11 cellular contexts compared by ENCODE assay signal in genomic region chr15:78396976-78397375, GRCh38. TPM values are rescaled to one million over a fixed set of nuclear protein-coding genes. Genes with fewer than 3 reads are reported as not detected.
DNase-seq lines count a peak whose midpoint lies in the region; ATAC-seq, FAIRE-seq and TF ChIP-seq lines count a peak whose summit lies in the region.
"Had no signal": no experiment of that assay in that cellular context is flagged by ENCODE, and none has a peak within 500 bp of the region (broad histone marks: within the 10 kb centered on the region; RNA-seq: fewer than 3 reads in every experiment).

No MANE protein-coding gene starts in this region.

- TF ChIP-seq POLR2A in A549 (IDR thresholded peaks at IDR 0.05; ENCODE audit: low read length) (no peak), breast epithelium (IDR thresholded peaks at IDR 0.05) (no peak), lower leg skin (IDR thresholded peaks at IDR 0.05) (no peak)

- no peaks in the 10 kb centered on the region for H3K36me3 Mint-ChIP-seq in GM23338 (ENCODE audit: low read depth)

- 0 out of 2 replicates have a peak, but pooled peaks cover 3% of the 10 kb centered on the region for H3K9me2 ChIP-seq in GM23338 (ENCODE audit: insufficient read depth)

- TF ChIP-seq EP300 in A549 (IDR thresholded peaks at IDR 0.05) = no peak

- no peaks in the 10 kb centered on the region for H3K79me2 ChIP-seq in GM23338 (replicated peaks; ENCODE audit: insufficient read depth)

- H3K9me3 Mint-ChIP-seq in GM23338 = no peaks in the 10 kb centered on the region
- H3K9me3 Mint-ChIP-seq: central memory CD8-positive, alpha-beta T cell had no signal

- H3K4me3 ChIP-seq in A549 = no peak overlapping the region
- no peak overlapping the region for H3K4me3 ChIP-seq in GM23338
- H3K4me3 ChIP-seq in breast epithelium = no peak overlapping the region
- no peak overlapping the region for H3K4me3 ChIP-seq in lower leg skin (ENCODE audit: low read depth, poor library complexity, severe bottlenecking)

- no peak overlapping the region for H3K4me2 ChIP-seq in A549
- H3K4me2 ChIP-seq in GM23338 = no peak overlapping the region
- H3K4me2 ChIP-seq: KMS-11 had no signal

- no peaks in the 10 kb centered on the region for H4K20me1 ChIP-seq in GM23338 (replicated peaks; ENCODE audit: insufficient read depth)

- no peak overlapping the region for H3K27ac Mint-ChIP-seq in GM23338

- no peaks in the 10 kb centered on the region for H3K4me1 ChIP-seq in A549
- peaks cover 16% of the 10 kb centered on the region for H3K4me1 ChIP-seq in GM23338 (ENCODE audit: insufficient read depth)
- H3K4me1 ChIP-seq in breast epithelium = peaks cover 0 to 6% of the 10 kb centered on the region in 2 donors

- POLR2A ChIA-PET in A549 (lab: Yijun Ruan, JAX) = interaction anchor here (1.0 kb wide), 1 partner anchor 97 kb away, joined by 6 read pairs; the partner anchor contains the start of gene SKIC8

- no peak for FAIRE-seq in A549 (lab: Jason Lieb, UNC)

- DNase-seq in A549 (ENCODE audit: low read depth in 1 of 2, low spot score in 1 of 2) = peak; percentile 31 to 38
- DNase-seq in GM23338 (ENCODE audit: low spot score) = peak; percentile 75
- DNase-seq in breast epithelium (ENCODE audit: low spot score in 2 of 2) = peak; percentile 28 to 73
- DNase-seq in lower leg skin (ENCODE audit: low spot score in 2 of 2) = peak; percentile 22 to 85
- no peak for DNase-seq in GM13976 (ENCODE audit: low spot score)
- no peak for DNase-seq in DMS153 (lab: John Stamatoyannopoulos, UW)
- DNase-seq in activated T-cell treated with anti-CD3 and anti-CD28 coated beads for 4 hours = no peak

- no peaks in the 10 kb centered on the region for H3F3A ChIP-seq in GM23338 (replicated peaks; ENCODE audit: low read depth)

- TF ChIP-seq RAD21 in A549 (conservative IDR thresholded peaks at IDR 0.05 in 1 of 2, IDR thresholded peaks at IDR 0.05 in 1 of 2) = 0 out of 5 replicates have a peak, but pooled peaks of 1 of the 2 experiments have one; percentile 11

- H3K27me3 ChIP-seq in GM23338 (ENCODE audit: insufficient read depth) (no peaks in the 10 kb centered on the region), breast epithelium (no peaks in the 10 kb centered on the region)

- no peaks in the 10 kb centered on the region for H3K9me3 ChIP-seq in A549
- H3K9me3 ChIP-seq in breast epithelium = no peaks in the 10 kb centered on the region

- TF ChIP-seq CTCF in A549 (IDR thresholded peaks at IDR 0.05) = peak; percentile 26; the same call in 2 of the 3 replicates
- TF ChIP-seq CTCF in GM23338 (conservative IDR thresholded peaks at IDR 0.05; ENCODE audit: low read depth in 2 of 2) = peak; percentile 60 to 72
- peak in 1 of 3 donors; percentile 15 for TF ChIP-seq CTCF in breast epithelium (IDR thresholded peaks at IDR 0.05)
- no peak for TF ChIP-seq CTCF in lower leg skin (IDR thresholded peaks at IDR 0.05)
- no peak for TF ChIP-seq CTCF in GM13976 (IDR thresholded peaks at IDR 0.05; ENCODE audit: borderline replicate concordance, control extremely low read depth, extremely low read depth, insufficient read depth, missing control alignments)

- no peak overlapping the region for H2AFZ ChIP-seq in GM23338

- H3K4me1 Mint-ChIP-seq in GM23338 = peaks cover 42% of the 10 kb centered on the region
- H3K4me1 Mint-ChIP-seq: central memory CD8-positive, alpha-beta T cell had no signal

- H3K36me3 ChIP-seq in GM23338 (ENCODE audit: insufficient read depth) (no peaks in the 10 kb centered on the region), breast epithelium (no peaks in the 10 kb centered on the region)

- WGBS in A549 (ENCODE audit: missing lambda C conversion rate) = 45% methylated on average over 9 of the region's 9 CpGs
- WGBS in lower leg skin, 2 donors = 42 to 56% methylated on average over 9 of the region's 9 CpGs

- ATAC-seq in A549 (peak; percentile 58 to 86; a peak in 5 of 6 replicates), GM23338 (peak; percentile 68), HG03039 (IDR thresholded peaks at IDR 0.05; ENCODE audit: unreplicated experiment) (no peak)
- ATAC-seq: activated CD4-positive, CD25-positive, alpha-beta regulatory T cell treated with anti-CD3 and anti-CD28 coated beads, Interleukin-2, amount 50 U/mL, for 24 hours had no signal

- intact Hi-C loops in breast epithelium (cut with DNase I; ENCODE audit: low total_unique reads) (no loop called here), lower leg skin (cut with DNase I; ENCODE audit: low total_unique reads) (no loop called here)

- CTCF ChIA-PET in A549 (lab: Yijun Ruan, JAX) = interaction anchor here (0.6 to 22.8 kb wide), 7 partner anchors 10 to 302 kb away, joined by 3 to 240 read pairs (median 8); no protein-coding TSS in a partner anchor

- no peaks in the 10 kb centered on the region for H3K27me3 Mint-ChIP-seq in GM23338 (ENCODE audit: insufficient read depth, low read depth, poor library complexity)

- H3K27ac ChIP-seq in A549 (no peak overlapping the region), GM23338 (ENCODE audit: low read depth) (no peak overlapping the region), breast epithelium (peak overlapping the region in 1 of 2 donors; percentile 66)
- H3K27ac ChIP-seq: KMS-11 had no signal

- no peak overlapping the region for H3K4me3 Mint-ChIP-seq in GM23338
- H3K4me3 Mint-ChIP-seq: central memory CD8-positive, alpha-beta T cell had no signal

- in situ Hi-C loops in GM13976 (cut with MboI; ENCODE audit: low sequenced_read_pairs, unreplicated experiment) = no loop called here

TF ChIP-seq in A549, 52 proteins besides CTCF, POLR2A, EP300 and RAD21 (continues in another document):
- no peak for TF ChIP-seq FOXS1 (CRISPR knock-in tag; IDR thresholded peaks at IDR 0.05)
- no peak for TF ChIP-seq ATOH8 (CRISPR knock-in tag; IDR thresholded peaks at IDR 0.05; ENCODE audit: low read depth)
- no peak for TF ChIP-seq USF2 (IDR thresholded peaks at IDR 0.05)

TF ChIP-seq in GM23338, 12 proteins besides CTCF, POLR2A, EP300 and RAD21:
- TF ChIP-seq EZH2phosphoT487 (IDR thresholded peaks at IDR 0.05; ENCODE audit: unreplicated experiment) (no peak), ZNF114 (CRISPR knock-in tag; IDR thresholded peaks at IDR 0.05) (no peak), ZNF331 (CRISPR knock-in tag; IDR thresholded peaks at IDR 0.05; ENCODE audit: low read depth) (no peak), ETS1 (IDR thresholded peaks at IDR 0.05) (no peak), JUNB (IDR thresholded peaks at IDR 0.05; ENCODE audit: unreplicated experiment) (no peak), NANOG (IDR thresholded peaks at IDR 0.05; ENCODE audit: borderline replicate concordance) (no peak)

RNA-seq across cellular contexts. Expression of gene IREB2, which starts 41.0 kb away (rescaled TPM):
- 71.0 and 78.1 TPM in 2 replicates for polyA plus RNA-seq in A549 (2011; rRNA removed)
- polyA plus RNA-seq in A549 (2012; cell fraction: cytosol; rRNA removed) = 13.0 and 15.2 TPM in 2 replicates
- polyA plus RNA-seq in A549 (2012; cell fraction: nucleus; rRNA removed) = 12.3 and 17.8 TPM in 2 replicates
- 37.3 to 38.8 TPM (median 38.4 TPM) in 3 replicates for polyA plus RNA-seq in A549 (2017; fragmentation: RNase III; extraction: RNeasy Plus Mini Kit Qiagen cat#74134 plus additional on column Dnase treatment)
- 56.7 and 65.1 TPM in 2 replicates for polyA minus RNA-seq in A549 (2011; rRNA and poly(A)+ RNA removed)
- 68.4 and 78.2 TPM in 2 replicates for total RNA-seq in GM23338 (2014; rRNA removed; shearing (Covaris generic))
- 19.2 and 23.4 TPM in 2 replicates for polyA plus RNA-seq in GM23338 (2016; fragmentation: Nextera tagmentation; extraction: Ambion mirVana)
- total RNA-seq in breast epithelium = 10 to 100 TPM; 45.8 to 52.2 (median 49.5) TPM
- total RNA-seq in lower leg skin = 10 to 100 TPM; 28.4 to 43.5 (median 30.8) TPM

RNA-seq across cellular contexts. Expression of gene CRABP1, which starts 56.8 kb away (rescaled TPM):
- polyA plus RNA-seq in A549 (2011; rRNA removed) (0.57 and 1.3 TPM in 2 replicates), A549 (2017; fragmentation: RNase III; extraction: RNeasy Plus Mini Kit Qiagen cat#74134 plus additional on column Dnase treatment) (0.79 to 1.1 TPM (median 1.0 TPM) in 3 replicates), GM23338 (2016; fragmentation: Nextera tagmentation; extraction: Ambion mirVana) (522 and 536 TPM in 2 replicates)
- 1.7 and 2.1 TPM in 2 replicates for polyA plus RNA-seq in A549 (2012; cell fraction: cytosol; rRNA removed)
- 0.39 and 0.80 TPM in 2 replicates for polyA plus RNA-seq in A549 (2012; cell fraction: nucleus; rRNA removed)
- 0.79 TPM in 1 of 2 replicates, not detected in the other for polyA minus RNA-seq in A549 (2011; rRNA and poly(A)+ RNA removed)
- total RNA-seq in GM23338 (2014; rRNA removed; shearing (Covaris generic)) = 127 and 156 TPM in 2 replicates
- total RNA-seq in breast epithelium (10 to 100 TPM in 2 of 3 donors, not detected in 1; 11.5 to 14.5 TPM), lower leg skin (1 to 10 TPM in 2 of 4 donors, under 1 TPM in 1, not detected in 1; 0.84 to 8.9 (median 2.0) TPM)

Comparison
In these comparisons a context has a peak if more than half of its experiments do, and no peak if none do; other contexts are left out.
1. DNase-seq: peak in A549 (2 of 2), GM23338 (single experiment), breast epithelium (2 of 2) and lower leg skin (2 of 2); none in GM13976 (single experiment), DMS153 (single experiment) and activated T-cell treated with anti-CD3 and anti-CD28 coated beads for 4 hours (single experiment).
2. CTCF ChIP-seq: peak in A549 (single experiment) and GM23338 (2 of 2); none in lower leg skin (0 of 3) and GM13976 (single experiment).